13 cellular contexts compared by ENCODE assay signal in the genomic region with DNA sequence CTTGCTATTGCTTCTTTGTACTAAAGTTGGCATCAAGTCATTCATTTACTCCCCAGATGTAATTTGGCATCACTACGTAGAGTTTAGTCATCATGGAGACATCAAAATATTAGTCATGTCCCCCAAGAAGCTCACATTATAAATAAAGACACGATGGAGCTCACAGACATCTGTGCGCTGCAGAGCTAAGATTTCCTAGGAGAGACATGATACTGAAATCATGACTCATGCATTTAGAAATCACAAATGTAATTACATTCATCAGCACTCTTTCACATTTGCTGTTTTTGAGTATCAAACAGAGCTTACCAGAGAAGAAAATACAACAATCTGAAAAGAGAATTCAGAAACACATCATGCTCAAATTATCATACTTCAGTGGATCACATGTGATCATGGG.
DNase-seq lines count a peak whose midpoint lies in the region; ATAC-seq and TF ChIP-seq lines count a peak whose summit lies in the region.
"Had no signal": no experiment of that assay in that cellular context is flagged by ENCODE, and none has a peak within 500 bp of the region (broad histone marks: within the 10 kb centered on the region; RNA-seq: fewer than 3 reads in every experiment).

No MANE protein-coding gene starts in this region.

- no peak for ATAC-seq in GM18502 (IDR thresholded peaks at IDR 0.05; ENCODE audit: poor library complexity, unreplicated experiment)
- no peak for ATAC-seq in aorta (ENCODE audit: low FRiP score)
- ATAC-seq: right lobe of liver, Right ventricle myocardium inferior had no signal

- H3K9me3 ChIP-seq in breast epithelium (no peaks in the 10 kb centered on the region), aorta (ENCODE audit: control insufficient read depth, low read length) (peaks cover 2% of the 10 kb centered on the region), PC-9 (ENCODE audit: insufficient read depth, low read depth) (peaks cover 5% of the 10 kb centered on the region; the same call in 1 of the 2 replicates)
- H3K9me3 ChIP-seq: right lobe of liver had no signal

- CTCF ChIA-PET in MCF 10A (lab: Yijun Ruan, JAX) (interaction anchor here (0.6 kb wide), 1 partner anchor 139 kb away, joined by 5 read pairs; no protein-coding TSS in a partner anchor), PC-9 (lab: Charles Lee) (no interaction called here)

- H3K4me1 ChIP-seq in breast epithelium (no peaks in the 10 kb centered on the region), aorta (ENCODE audit: control insufficient read depth in 1 of 2, insufficient read depth in 2 of 2, low read length in 2 of 2) (no peaks in the 10 kb centered on the region), PC-9 (replicated peaks; ENCODE audit: insufficient read depth) (0 out of 2 replicates have a peak, but pooled peaks cover 6% of the 10 kb centered on the region)
- H3K4me1 ChIP-seq: right lobe of liver had no signal

- TF ChIP-seq CTCF in MCF 10A (IDR thresholded peaks at IDR 0.05; ENCODE audit: unreplicated experiment) (no peak), breast epithelium (IDR thresholded peaks at IDR 0.05) (no peak), PC-9 (conservative IDR thresholded peaks at IDR 0.05) (no peak)

- intact Hi-C loops in MCF 10A (cut with micrococcal nuclease), result no loop called here
- intact Hi-C loops in breast epithelium (cut with DNase I; ENCODE audit: low total_unique reads), result no loop called here
- intact Hi-C loops in aorta (cut with DNase I), result no loop called here
- intact Hi-C loops in PC-9 (cut with micrococcal nuclease; ENCODE audit: unreplicated experiment), result no loop called here

- no peak overlapping the region for H3K4me2 ChIP-seq in PC-9

- H3K27ac ChIP-seq in breast epithelium (no peak overlapping the region), aorta (ENCODE audit: low read depth in 1 of 2, low read length in 2 of 2) (no peak overlapping the region), PC-9 (no peak overlapping the region)
- H3K27ac ChIP-seq: right lobe of liver had no signal

- no peak overlapping the region for H3K4me3 Mint-ChIP-seq in MCF 10A (ENCODE audit: unreplicated experiment)
- H3K4me3 Mint-ChIP-seq: naive B cell had no signal

- DNase-seq in MCF 10A (ENCODE audit: unreplicated experiment), result peak; percentile 95
- DNase-seq in breast epithelium (ENCODE audit: low spot score in 2 of 2), result no peak
- peak; percentile 68 for DNase-seq in astrocyte of the hippocampus (ENCODE audit: low read depth, low spot score)
- DNase-seq in hepatic stellate cell (ENCODE audit: low spot score), result peak; percentile 4
- no peak for DNase-seq in aorta
- DNase-seq in NCI-H748 (lab: John Stamatoyannopoulos, UW; ENCODE audit: unreplicated experiment), result no peak
- DNase-seq in PC-9, result no peak
- DNase-seq: 8988T, DND-41, naive B cell, right lobe of liver had no signal

- H3K36me3 Mint-ChIP-seq in MCF 10A (ENCODE audit: insufficient read depth, unreplicated experiment), result no peaks in the 10 kb centered on the region
- H3K36me3 Mint-ChIP-seq: naive B cell had no signal

- POLR2A ChIA-PET in MCF 10A (lab: Yijun Ruan, JAX), result interaction anchor here (0.5 to 1.9 kb wide), 7 partner anchors 23 to 238 kb away, joined by 3 to 9 read pairs (median 6); no protein-coding TSS in a partner anchor
- POLR2A ChIA-PET in PC-9 (lab: Charles Lee; ENCODE audit: unreplicated experiment), result no interaction called here

- H3K4me1 Mint-ChIP-seq in MCF 10A (ENCODE audit: insufficient read depth, unreplicated experiment), result peaks cover 16% of the 10 kb centered on the region
- H3K4me1 Mint-ChIP-seq: naive B cell had no signal

- no peaks in the 10 kb centered on the region for H3K27me3 Mint-ChIP-seq in MCF 10A (ENCODE audit: insufficient read depth, unreplicated experiment)
- H3K27me3 Mint-ChIP-seq: naive B cell had no signal

- H3K36me3 ChIP-seq in breast epithelium (no peaks in the 10 kb centered on the region), aorta (ENCODE audit: control insufficient read depth in 1 of 2, insufficient read depth in 2 of 2, low read length in 1 of 2) (no peaks in the 10 kb centered on the region), PC-9 (ENCODE audit: low read depth) (no peaks in the 10 kb centered on the region)
- H3K36me3 ChIP-seq: right lobe of liver had no signal

- 67 to 68% methylated on average over 3 of the region's 3 CpGs for WGBS in aorta, 2 donors

- no peak for TF ChIP-seq POLR2A in breast epithelium (IDR thresholded peaks at IDR 0.05)

- H3K9me3 Mint-ChIP-seq in MCF 10A (ENCODE audit: unreplicated experiment), result no peaks in the 10 kb centered on the region

- H4K20me1 ChIP-seq in PC-9 (ENCODE audit: insufficient read depth), result no peaks in the 10 kb centered on the region

- H3K79me2 ChIP-seq in PC-9 (ENCODE audit: low read depth), result no peaks in the 10 kb centered on the region

- H3K4me3 ChIP-seq in breast epithelium (no peak overlapping the region), aorta (ENCODE audit: low read length in 2 of 2) (no peak overlapping the region), PC-9 (no peak overlapping the region)
- H3K4me3 ChIP-seq: right lobe of liver had no signal

- H3K27me3 ChIP-seq in breast epithelium (no peaks in the 10 kb centered on the region), aorta (ENCODE audit: control insufficient read depth in 1 of 2, insufficient read depth in 2 of 2, low read length in 1 of 2) (no peaks in the 10 kb centered on the region), PC-9 (ENCODE audit: insufficient read depth, low read depth) (no peaks in the 10 kb centered on the region)
- H3K27me3 ChIP-seq: right lobe of liver had no signal

- no peak overlapping the region for H2AFZ ChIP-seq in PC-9

- H3K9me2 ChIP-seq in PC-9 (ENCODE audit: insufficient read depth), result no peaks in the 10 kb centered on the region

- no TSS peak for BruUV-seq in MCF 10A (replicated peaks; lab: Mats Ljungman, UMichigan)
- no TSS peak for BruUV-seq in PC-9 (replicated peaks; lab: Mats Ljungman, UMichigan)

- H3F3A ChIP-seq in PC-9 (ENCODE audit: insufficient read depth, low read depth), result no peaks in the 10 kb centered on the region

- H3K27ac Mint-ChIP-seq in MCF 10A (ENCODE audit: low read depth, unreplicated experiment), result peak overlapping the region; percentile 88
- H3K27ac Mint-ChIP-seq: naive B cell had no signal

Comparison
In these comparisons a context has a peak if more than half of its experiments do, and no peak if none do; other contexts are left out.
1. DNase-seq: peak in MCF 10A (single experiment), astrocyte of the hippocampus (single experiment) and hepatic stellate cell (single experiment); none in breast epithelium (0 of 2), aorta (0 of 2), NCI-H748 (single experiment) and PC-9 (0 of 2).